Comparison of ENCODE assay signal across 16 cellular contexts in the genomic region with DNA sequence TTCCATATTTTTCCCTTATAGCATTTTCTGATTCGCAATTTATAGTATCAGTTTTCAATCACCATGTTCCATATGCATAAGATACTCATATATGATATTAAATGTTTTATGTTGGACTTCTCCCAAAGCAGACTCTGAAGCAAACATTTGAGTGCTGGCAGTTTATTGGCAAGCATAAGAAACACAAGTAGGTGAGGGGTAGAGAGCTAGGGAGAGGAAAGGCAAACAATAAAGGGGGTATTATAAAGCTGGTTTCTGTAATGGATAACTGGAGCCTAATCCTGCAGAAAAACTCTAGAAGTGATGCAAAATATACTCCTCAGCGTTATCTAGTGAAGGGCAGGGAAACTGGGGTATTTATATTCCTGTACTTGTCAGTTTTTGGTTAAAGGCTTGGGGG.
DNase-seq lines count a peak whose midpoint lies in the region; ATAC-seq and TF ChIP-seq lines count a peak whose summit lies in the region.
"Had no signal": no experiment of that assay in that cellular context is flagged by ENCODE, and none has a peak within 500 bp of the region (broad histone marks: within the 10 kb centered on the region; RNA-seq: fewer than 3 reads in every experiment).

No MANE protein-coding gene starts in this region.

- intact Hi-C loops in Right ventricle myocardium inferior (cut with DNase I) (loop anchor here (5.0 to 10.0 kb wide), 3 partner anchors 330 to 632 kb away; no protein-coding TSS in a partner anchor), heart left ventricle (cut with DNase I) (loop anchor here in 9 of 10 donors (2.0 to 10.0 kb wide), 9 partner anchors 73 to 632 kb away; no protein-coding TSS in a partner anchor), ascending aorta (cut with DNase I) (loop anchor here (2.0 to 10.0 kb wide), 2 partner anchors 400 to 578 kb away; no protein-coding TSS in a partner anchor)

- ATAC-seq in Right ventricle myocardium inferior: peak; percentile 31
- no peak for ATAC-seq in heart left ventricle
- ATAC-seq in HG02938 (IDR thresholded peaks at IDR 0.05; ENCODE audit: unreplicated experiment): no peak
- ATAC-seq: A549, HepG2 had no signal

- no peak for TF ChIP-seq POLR2A in heart left ventricle (IDR thresholded peaks at IDR 0.05)

- 77 to 83% (median 81%) methylated on average over 2 of the region's 2 CpGs for WGBS in heart left ventricle, 4 donors

- no peaks in the 10 kb centered on the region for H3K36me3 ChIP-seq in heart left ventricle
- no peaks in the 10 kb centered on the region for H3K36me3 ChIP-seq in adipocyte (ENCODE audit: control insufficient read depth, insufficient read depth, low read length, severe bottlenecking)
- no peaks in the 10 kb centered on the region for H3K36me3 ChIP-seq in ascending aorta
- H3K36me3 ChIP-seq: BE2C, HAP-1 had no signal

- TF ChIP-seq CTCF in heart left ventricle (IDR thresholded peaks at IDR 0.05) (no peak), ascending aorta (IDR thresholded peaks at IDR 0.05) (no peak)

- no peak for DNase-seq in Right ventricle myocardium inferior (ENCODE audit: missing footprints)
- no peak for DNase-seq in heart left ventricle
- peak; percentile 15 for DNase-seq in NCI-H146 treated with DMSO at 0.1 percent for 48 hours (lab: John Stamatoyannopoulos, UW; ENCODE audit: unreplicated experiment)
- DNase-seq in NCI-H446 treated with DMSO at 0.1 percent for 48 hours (lab: John Stamatoyannopoulos, UW): peak; percentile 83
- no peak for DNase-seq in adipocyte (ENCODE audit: low read depth)
- no peak for DNase-seq in ascending aorta (ENCODE audit: low spot score in 2 of 2)
- no peak for DNase-seq in stimulated activated CD4-positive, alpha-beta T cell treated with anti-CD3 and anti-CD28 coated beads, Interleukin-4, amount 100 ng/mL, for 24 hours
- DNase-seq: BE2C; CD4-positive, alpha-beta memory T cell; DND-41; GDM1 had no signal

- no peak overlapping the region for H3K4me3 ChIP-seq in heart left ventricle
- H3K4me3 ChIP-seq in adipocyte (ENCODE audit: low read length): no peak overlapping the region
- H3K4me3 ChIP-seq in ascending aorta: no peak overlapping the region
- H3K4me3 ChIP-seq: A549, HAP-1 had no signal

- H3K9me3 ChIP-seq in heart left ventricle (no peaks in the 10 kb centered on the region), adipocyte (ENCODE audit: control insufficient read depth, low read length) (no peaks in the 10 kb centered on the region), ascending aorta (no peaks in the 10 kb centered on the region)
- H3K9me3 ChIP-seq: A549, BE2C, HAP-1 had no signal

- H3K4me1 ChIP-seq in heart left ventricle (peaks cover 0 to 17% (median 6%) of the 10 kb centered on the region in 12 donors), adipocyte (ENCODE audit: control insufficient read depth, insufficient read depth, low read length) (peaks cover 20% of the 10 kb centered on the region), ascending aorta (peaks cover 0 to 6% of the 10 kb centered on the region in 2 donors)
- H3K4me1 ChIP-seq: BE2C, HAP-1 had no signal

- peak overlapping the region; percentile 11 for H3K9ac ChIP-seq in adipocyte (ENCODE audit: low read length)

- H3K27me3 ChIP-seq in heart left ventricle (no peaks in the 10 kb centered on the region), adipocyte (replicated peaks; ENCODE audit: control insufficient read depth, insufficient read depth, low read length) (no peaks in the 10 kb centered on the region), ascending aorta (no peaks in the 10 kb centered on the region)
- H3K27me3 ChIP-seq: BE2C had no signal

- H3K27ac ChIP-seq in heart left ventricle: no peak overlapping the region
- H3K27ac ChIP-seq in ascending aorta: no peak overlapping the region
- H3K27ac ChIP-seq: C4-2B had no signal

Comparison
In these comparisons a context has a peak if more than half of its experiments do, and no peak if none do; other contexts are left out.
1. DNase-seq: peak in NCI-H146 treated with DMSO at 0.1 percent for 48 hours (single experiment) and NCI-H446 treated with DMSO at 0.1 percent for 48 hours (single experiment); none in Right ventricle myocardium inferior (single experiment), heart left ventricle (0 of 5), adipocyte (single experiment), ascending aorta (0 of 2) and stimulated activated CD4-positive, alpha-beta T cell treated with anti-CD3 and anti-CD28 coated beads, Interleukin-4, amount 100 ng/mL, for 24 hours (single experiment).